8 cellular contexts compared by ENCODE assay signal in genomic region chr9:62801961-62802718, GRCh38.
DNase-seq lines count a peak whose midpoint lies in the region; ATAC-seq, FAIRE-seq and TF ChIP-seq lines count a peak whose summit lies in the region.
"Not testable (repeated sequence)": the region's sequence is repeated elsewhere in the genome, so short reads cannot be mapped to it uniquely, and the experiment has no call there.

No MANE protein-coding gene starts in this region.

- ATAC-seq in HG02610 (IDR thresholded peaks at IDR 0.05; ENCODE audit: unreplicated experiment): peak; percentile 100

- H3K27me3 ChIP-seq in dorsolateral prefrontal cortex: peaks cover 0 to 67% (median 33%) of the 10 kb centered on the region in 45 donors
- peaks cover 14 to 75% (median 63%) of the 10 kb centered on the region in 3 donors for H3K27me3 ChIP-seq in sigmoid colon

- peak; percentile 53 for DNase-seq in 8988T
- peak; percentile 30 for DNase-seq in Jurkat, Clone E6-1 (ENCODE audit: low read depth, low spot score)
- DNase-seq in activated CD8-positive, alpha-beta memory T cell treated with anti-CD3 and anti-CD28 coated beads for 48 hours (ENCODE audit: low read depth in 2 of 3, low spot score in 2 of 3): peak; percentile 86 to 99 (median 90)
- peak; percentile 56 to 87 (median 74) for DNase-seq in dorsolateral prefrontal cortex
- peak; percentile 96 for DNase-seq in kidney
- peak; percentile 89 for DNase-seq in sigmoid colon

- not testable (repeated sequence) for H3K9ac ChIP-seq in kidney (ENCODE audit: low read length in 2 of 2)

- peak; percentile 79 for TF ChIP-seq POLR2A in GM18526 (IDR thresholded peaks at IDR 0.05; ENCODE audit: extremely low read depth, insufficient read length)
- not testable (repeated sequence) for TF ChIP-seq POLR2A in sigmoid colon (IDR thresholded peaks at IDR 0.05)

- H3K27ac ChIP-seq in dorsolateral prefrontal cortex: peak overlapping the region in 58 of 59 donors; percentile 2 to 95 (median 80)
- not testable (repeated sequence) for H3K27ac ChIP-seq in kidney (ENCODE audit: low read depth in 2 of 2, low read length in 2 of 2)
- peak overlapping the region; percentile 15 to 71 (median 58) for H3K27ac ChIP-seq in sigmoid colon

- 4 to 7% methylated on average over 63 of the region's 63 CpGs for WGBS in sigmoid colon, 2 donors

- intact Hi-C loops in dorsolateral prefrontal cortex (cut with DNase I); kidney (cut with DNase I); sigmoid colon (cut with DNase I): not testable (repeated sequence)

- H3K4me1 ChIP-seq in kidney (ENCODE audit: control insufficient read depth in 1 of 2, insufficient read depth in 1 of 2, low read depth in 1 of 2, low read length in 2 of 2): not testable (repeated sequence)
- H3K4me1 ChIP-seq in sigmoid colon: peaks cover 0 to 33% (median 22%) of the 10 kb centered on the region in 4 donors

- peak overlapping the region; percentile 48 for H3K4me3 ChIP-seq in Jurkat, Clone E6-1 (ENCODE audit: low read length)
- H3K4me3 ChIP-seq in dorsolateral prefrontal cortex (peak overlapping the region; percentile 44 to 83 (median 63)), kidney (ENCODE audit: low read length in 2 of 2) (peak overlapping the region in 1 of 2 donors; percentile 25), sigmoid colon (peak overlapping the region; percentile 17 to 53 (median 43))

- not testable (repeated sequence) for H3K9me3 ChIP-seq in kidney (ENCODE audit: control insufficient read depth in 1 of 2, low read length in 2 of 2); sigmoid colon

- H3K36me3 ChIP-seq in kidney (ENCODE audit: control insufficient read depth in 1 of 2, insufficient read depth in 2 of 2, low read length in 2 of 2); sigmoid colon: not testable (repeated sequence)

- TF ChIP-seq EP300 in sigmoid colon (IDR thresholded peaks at IDR 0.05): not testable (repeated sequence)

- FAIRE-seq in kidney (lab: Jason Lieb, UNC): not testable (repeated sequence)

- peak in 11 of 56 donors; percentile 6 to 47 (median 18) for TF ChIP-seq CTCF in dorsolateral prefrontal cortex (IDR thresholded peaks at IDR 0.05 in 54 of 56, conservative IDR thresholded peaks at IDR 0.05 in 2 of 56; ENCODE audit: low read depth in 1 of 56, partially characterized antibody in 56 of 56)
- TF ChIP-seq CTCF in kidney (IDR thresholded peaks at IDR 0.05; ENCODE audit: borderline replicate concordance, extremely low read depth, insufficient read depth); sigmoid colon (IDR thresholded peaks at IDR 0.05): not testable (repeated sequence)

Comparison
In these comparisons a context has a peak if more than half of its experiments do, and no peak if none do; other contexts are left out.
1. DNase-seq: peak in every context shown above with its lines; median percentile 96 in kidney; 90 in activated CD8-positive, alpha-beta memory T cell treated with anti-CD3 and anti-CD28 coated beads for 48 hours; 89 in sigmoid colon; 74 in dorsolateral prefrontal cortex; 53 in 8988T; 30 in Jurkat, Clone E6-1.